In genomic region chr14:60331201-60332045, GRCh38 we compare ENCODE assay signal across 8 cellular contexts.
DNase-seq lines count a peak whose midpoint lies in the region; ATAC-seq, FAIRE-seq and TF ChIP-seq lines count a peak whose summit lies in the region.

No MANE protein-coding gene starts in this region.

- peak overlapping the region; percentile 87 for H2AFZ ChIP-seq in GM23338

- intact Hi-C loops in Right ventricle myocardium superior (cut with DNase I) (no loop called here), posterior vena cava (cut with DNase I) (no loop called here)

- peak; percentile 77 for ATAC-seq in GM23338
- ATAC-seq in Right ventricle myocardium superior (ENCODE audit: poor library complexity), result peak; percentile 69
- peak; percentile 75 for ATAC-seq in upper lobe of left lung (ENCODE audit: low FRiP score in 2 of 2)

- H3K4me2 ChIP-seq in GM23338, result peak overlapping the region; percentile 79

- peaks cover 30% of the 10 kb centered on the region for H3K4me1 Mint-ChIP-seq in GM23338

- H3K27me3 ChIP-seq in GM23338 (ENCODE audit: insufficient read depth) (peaks cover 5% of the 10 kb centered on the region; the same call in 1 of the 2 replicates), upper lobe of left lung (peaks cover 0 to 8% (median 2%) of the 10 kb centered on the region in 4 donors)

- no peak for TF ChIP-seq EP300 in upper lobe of left lung (IDR thresholded peaks at IDR 0.05)

- peaks cover 12% of the 10 kb centered on the region for H3K27me3 Mint-ChIP-seq in GM23338 (ENCODE audit: insufficient read depth, low read depth, poor library complexity)

- peak overlapping the region; percentile 77 for H3K27ac Mint-ChIP-seq in GM23338

- H3K36me3 ChIP-seq in GM23338 (ENCODE audit: insufficient read depth), result no peaks in the 10 kb centered on the region
- no peaks in the 10 kb centered on the region for H3K36me3 ChIP-seq in upper lobe of left lung

- TF ChIP-seq CTCF in GM23338 (conservative IDR thresholded peaks at IDR 0.05; ENCODE audit: low read depth in 2 of 2) (peak; percentile 94 to 98), RWPE1 (conservative IDR thresholded peaks at IDR 0.05; ENCODE audit: low read depth) (peak; percentile 45), upper lobe of left lung (IDR thresholded peaks at IDR 0.05) (peak; percentile 48 to 75 (median 68))

- POLR2A ChIA-PET in RWPE1 (lab: Yijun Ruan, JAX; ENCODE audit: low non-redundant PET), result no interaction called here

- H3K27ac ChIP-seq in GM23338 (ENCODE audit: low read depth), result no peak overlapping the region
- no peak overlapping the region for H3K27ac ChIP-seq in RWPE1
- H3K27ac ChIP-seq in upper lobe of left lung, result peak overlapping the region in 1 of 4 donors; percentile 58

- H3K36me3 Mint-ChIP-seq in GM23338 (ENCODE audit: low read depth), result no peaks in the 10 kb centered on the region

- peak overlapping the region; percentile 76 for H3K4me3 Mint-ChIP-seq in GM23338

- FAIRE-seq in G401.6 (lab: Jason Lieb, UNC), result peak; percentile 76

- H3K79me2 ChIP-seq in GM23338 (replicated peaks; ENCODE audit: insufficient read depth), result no peaks in the 10 kb centered on the region

- no peaks in the 10 kb centered on the region for H3K9me3 Mint-ChIP-seq in GM23338

- no peaks in the 10 kb centered on the region for H3K9me2 ChIP-seq in GM23338 (ENCODE audit: insufficient read depth)

- TF ChIP-seq POLR2A in upper lobe of left lung (IDR thresholded peaks at IDR 0.05), result no peak

- peak; percentile 96 for DNase-seq in GM23338 (ENCODE audit: low spot score)
- DNase-seq in LHCN-M2 (ENCODE audit: low read depth), result peak; percentile 62
- no peak for DNase-seq in RWPE1 (ENCODE audit: low spot score)
- DNase-seq in activated naive CD4-positive, alpha-beta T cell (lab: John Stamatoyannopoulos, UW), result peak; percentile 18 to 61 (median 54)
- peak; percentile 71 for DNase-seq in Right ventricle myocardium superior
- DNase-seq in posterior vena cava (ENCODE audit: low spot score), result peak; percentile 85
- DNase-seq in upper lobe of left lung, result peak; percentile 54 to 68

- CTCF ChIA-PET in RWPE1 (lab: Yijun Ruan, JAX), result interaction anchor here (0.6 to 1.0 kb wide), 4 partner anchors 19 to 129 kb away, joined by 3 to 5 read pairs (median 3); no protein-coding TSS in a partner anchor

- H3F3A ChIP-seq in GM23338 (replicated peaks; ENCODE audit: low read depth), result 0 out of 2 replicates have a peak, but pooled peaks cover 4% of the 10 kb centered on the region

- 2 to 15% methylated on average over 24 of the region's 24 CpGs for WGBS in upper lobe of left lung, 2 donors

- H3K9me3 ChIP-seq in upper lobe of left lung, result no peaks in the 10 kb centered on the region

- H3K4me3 ChIP-seq in GM23338 (peak overlapping the region; percentile 51), upper lobe of left lung (peak overlapping the region in 3 of 4 donors; percentile 46 to 57 (median 47))

- H3K4me1 ChIP-seq in GM23338 (ENCODE audit: insufficient read depth) (peaks cover 29% of the 10 kb centered on the region), upper lobe of left lung (peaks cover 7 to 23% (median 12%) of the 10 kb centered on the region in 4 donors)

- no peaks in the 10 kb centered on the region for H4K20me1 ChIP-seq in GM23338 (replicated peaks; ENCODE audit: insufficient read depth)

TF ChIP-seq in GM23338, 12 proteins besides CTCF, POLR2A, EP300 and RAD21:
- TF ChIP-seq NANOG (IDR thresholded peaks at IDR 0.05; ENCODE audit: borderline replicate concordance) (no peak), ZNF114 (CRISPR knock-in tag; IDR thresholded peaks at IDR 0.05) (no peak), ZNF462 (CRISPR knock-in tag; IDR thresholded peaks at IDR 0.05) (no peak), EZH2 (IDR thresholded peaks at IDR 0.05; ENCODE audit: low read depth, unreplicated experiment) (no peak), POLR2AphosphoS5 (IDR thresholded peaks at IDR 0.05; ENCODE audit: low read depth) (no peak), JUNB (IDR thresholded peaks at IDR 0.05; ENCODE audit: unreplicated experiment) (no peak), CREB1 (CRISPR knock-in tag; IDR thresholded peaks at IDR 0.05; ENCODE audit: low read depth) (no peak), STAT1 (IDR thresholded peaks at IDR 0.05; ENCODE audit: unreplicated experiment) (no peak), EZH2phosphoT487 (IDR thresholded peaks at IDR 0.05; ENCODE audit: unreplicated experiment) (no peak), ETS1 (IDR thresholded peaks at IDR 0.05) (no peak)

Comparison
In these comparisons a context has a peak if more than half of its experiments do, and no peak if none do; other contexts are left out.
1. CTCF ChIP-seq: peak in every context shown above with its lines; median percentile 96 in GM23338; 68 in upper lobe of left lung; 45 in RWPE1.